Comparison of ENCODE assay signal across 26 cellular contexts in the genomic region with DNA sequence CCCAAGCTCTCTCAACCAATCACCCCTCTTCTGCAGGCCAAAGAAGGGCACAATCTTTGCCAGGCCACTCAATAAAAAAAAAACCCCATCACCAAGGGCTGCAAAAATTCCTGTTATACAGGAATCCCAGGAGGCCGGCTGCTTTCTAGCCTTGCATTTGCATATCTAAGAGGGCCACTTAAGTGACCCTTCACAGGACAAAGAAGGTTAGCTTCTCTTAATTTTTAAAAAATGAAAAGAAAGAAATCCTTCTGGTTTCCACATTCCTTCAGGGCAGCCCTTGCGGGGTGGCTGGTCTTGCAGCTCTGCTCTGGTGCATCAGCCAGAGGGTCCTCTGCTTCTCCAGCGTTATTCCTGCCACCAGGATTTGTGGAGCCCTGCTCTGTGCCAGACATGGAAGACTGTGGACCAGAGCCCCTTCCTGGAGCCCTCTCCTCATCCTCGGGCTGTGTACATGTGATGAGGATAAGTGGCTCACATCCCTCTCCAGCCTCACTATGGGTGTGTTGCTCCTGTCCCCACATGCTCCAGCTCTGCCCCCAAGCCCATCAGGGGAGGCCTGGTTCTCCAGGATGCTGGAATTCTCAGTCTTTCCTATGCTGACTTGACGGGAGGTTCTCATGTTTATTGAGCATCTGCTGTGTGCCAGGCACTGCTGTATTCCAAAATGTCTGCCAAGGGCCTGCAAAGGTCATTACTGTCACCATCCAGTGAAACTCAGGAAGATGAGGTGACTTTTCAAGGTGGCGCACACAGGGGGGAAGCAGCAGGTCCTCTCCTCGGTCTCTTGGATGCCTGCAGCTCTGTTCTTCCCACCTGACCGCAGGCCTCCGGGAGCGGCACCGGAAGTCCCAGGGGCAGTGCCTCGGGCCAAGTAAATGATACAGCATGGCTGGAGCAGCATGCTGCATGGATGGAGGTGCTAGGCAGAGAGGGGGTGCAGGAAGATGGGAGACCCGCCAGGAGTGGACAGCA.
DNase-seq lines count a peak whose midpoint lies in the region; TF ChIP-seq lines count a peak whose summit lies in the region.
"Had no signal": no experiment of that assay in that cellular context is flagged by ENCODE, and none has a peak within 500 bp of the region (broad histone marks: within the 10 kb centered on the region; RNA-seq: fewer than 3 reads in every experiment).

No MANE protein-coding gene starts in this region.

- no peaks in the 10 kb centered on the region for H3K27me3 Mint-ChIP-seq in osteocyte (ENCODE audit: unreplicated experiment)
- H3K27me3 Mint-ChIP-seq in activated T-helper 2 cell treated with anti-CD3 and anti-CD28 coated beads, Interferon-gamma antibody, Interleukin-2, Interleukin-4, amounts not matched to agents 10 μg/mL and 5 μg/mL and 100 μg/mL, durations not matched to agents 14 hours and 24 hours and 36 hours (ENCODE audit: low read depth) = peaks cover 3% of the 10 kb centered on the region
- H3K27me3 Mint-ChIP-seq: activated CD4-positive, alpha-beta memory T cell treated with anti-CD3 and anti-CD28 coated beads for 36 hours had no signal

- H3K27me3 ChIP-seq in HUES64 (ENCODE audit: insufficient read depth, low read length) = no peaks in the 10 kb centered on the region
- H3K27me3 ChIP-seq: dorsolateral prefrontal cortex, gastroesophageal sphincter, hepatocyte, right lobe of liver, SJSA1 had no signal

- H3K4me3 ChIP-seq in HUES64 (ENCODE audit: low read length) = 0 out of 2 replicates have a peak overlapping the region, but pooled peaks have one; percentile 10
- H3K4me3 ChIP-seq: dorsolateral prefrontal cortex, gastroesophageal sphincter, hepatocyte, lung, right lobe of liver, SJSA1 had no signal

- TF ChIP-seq CTCF in osteocyte (IDR thresholded peaks at IDR 0.05) = no peak

- H3K27ac Mint-ChIP-seq in osteocyte (ENCODE audit: unreplicated experiment) = no peak overlapping the region
- H3K27ac Mint-ChIP-seq in activated T-helper 2 cell treated with anti-CD3 and anti-CD28 coated beads, Interferon-gamma antibody, Interleukin-2, Interleukin-4, amounts not matched to agents 10 μg/mL and 5 μg/mL and 100 μg/mL, durations not matched to agents 14 hours and 24 hours and 36 hours = no peak overlapping the region
- H3K27ac Mint-ChIP-seq: activated CD4-positive, alpha-beta memory T cell treated with anti-CD3 and anti-CD28 coated beads for 36 hours; activated naive CD8-positive, alpha-beta T cell treated with anti-CD3 and anti-CD28 coated beads, Interleukin-2, amount 50 U/mL, for 24 hours; CD4-positive, CD25-positive, alpha-beta regulatory T cell; T-cell had no signal

- peak overlapping the region; percentile 86 for H3K27ac ChIP-seq in HUES64 (ENCODE audit: low read depth, low read length)
- H3K27ac ChIP-seq: dorsolateral prefrontal cortex, gastroesophageal sphincter, hepatocyte, right lobe of liver, SJSA1 had no signal

- no peak overlapping the region for H3K4me3 Mint-ChIP-seq in osteocyte (ENCODE audit: unreplicated experiment)
- no peak overlapping the region for H3K4me3 Mint-ChIP-seq in activated T-helper 2 cell treated with anti-CD3 and anti-CD28 coated beads, Interferon-gamma antibody, Interleukin-2, Interleukin-4, amounts not matched to agents 10 μg/mL and 5 μg/mL and 100 μg/mL, durations not matched to agents 14 hours and 24 hours and 36 hours (ENCODE audit: low read depth)
- H3K4me3 Mint-ChIP-seq: activated CD4-positive, alpha-beta memory T cell treated with anti-CD3 and anti-CD28 coated beads for 36 hours; activated naive CD8-positive, alpha-beta T cell treated with anti-CD3 and anti-CD28 coated beads, Interleukin-2, amount 50 U/mL, for 24 hours; CD4-positive, CD25-positive, alpha-beta regulatory T cell; neural crest cell; T-cell had no signal

- peaks cover 31% of the 10 kb centered on the region for H3K4me1 ChIP-seq in HUES64 (ENCODE audit: insufficient read depth, low read length)
- H3K4me1 ChIP-seq: gastroesophageal sphincter, right lobe of liver had no signal

- intact Hi-C loops in activated T-helper 2 cell treated with anti-CD3 and anti-CD28 coated beads, Interferon-gamma antibody, Interleukin-2, Interleukin-4, amounts not matched to agents 10 μg/mL and 5 μg/mL and 100 μg/mL, durations not matched to agents 14 hours and 24 hours and 36 hours (cut with micrococcal nuclease) = no loop called here

- H3K9me3 Mint-ChIP-seq in osteocyte (ENCODE audit: unreplicated experiment) = no peaks in the 10 kb centered on the region
- no peaks in the 10 kb centered on the region for H3K9me3 Mint-ChIP-seq in activated T-helper 2 cell treated with anti-CD3 and anti-CD28 coated beads, Interferon-gamma antibody, Interleukin-2, Interleukin-4, amounts not matched to agents 10 μg/mL and 5 μg/mL and 100 μg/mL, durations not matched to agents 14 hours and 24 hours and 36 hours
- H3K9me3 Mint-ChIP-seq: activated CD4-positive, alpha-beta memory T cell treated with anti-CD3 and anti-CD28 coated beads for 36 hours; activated naive CD8-positive, alpha-beta T cell treated with anti-CD3 and anti-CD28 coated beads, Interleukin-2, amount 50 U/mL, for 24 hours; CD4-positive, CD25-positive, alpha-beta regulatory T cell; neural crest cell; T-cell had no signal

- no peaks in the 10 kb centered on the region for H3K36me3 Mint-ChIP-seq in osteocyte (ENCODE audit: unreplicated experiment)
- H3K36me3 Mint-ChIP-seq in activated T-helper 2 cell treated with anti-CD3 and anti-CD28 coated beads, Interferon-gamma antibody, Interleukin-2, Interleukin-4, amounts not matched to agents 10 μg/mL and 5 μg/mL and 100 μg/mL, durations not matched to agents 14 hours and 24 hours and 36 hours (ENCODE audit: low read depth) = no peaks in the 10 kb centered on the region
- H3K36me3 Mint-ChIP-seq: activated CD4-positive, alpha-beta memory T cell treated with anti-CD3 and anti-CD28 coated beads for 36 hours; CD4-positive, CD25-positive, alpha-beta regulatory T cell; T-cell had no signal

- peaks cover 32% of the 10 kb centered on the region for H3K4me1 Mint-ChIP-seq in osteocyte (ENCODE audit: unreplicated experiment)
- H3K4me1 Mint-ChIP-seq in activated T-helper 2 cell treated with anti-CD3 and anti-CD28 coated beads, Interferon-gamma antibody, Interleukin-2, Interleukin-4, amounts not matched to agents 10 μg/mL and 5 μg/mL and 100 μg/mL, durations not matched to agents 14 hours and 24 hours and 36 hours (ENCODE audit: low read depth) = no peaks in the 10 kb centered on the region
- H3K4me1 Mint-ChIP-seq: activated naive CD8-positive, alpha-beta T cell treated with anti-CD3 and anti-CD28 coated beads, Interleukin-2, amount 50 U/mL, for 24 hours; CD4-positive, CD25-positive, alpha-beta regulatory T cell; T-cell had no signal

- H3K36me3 ChIP-seq in HUES64 (ENCODE audit: insufficient read depth, low read length) = no peaks in the 10 kb centered on the region
- H3K36me3 ChIP-seq: gastroesophageal sphincter, right lobe of liver, SJSA1 had no signal

- H3K9ac ChIP-seq in HUES64 (ENCODE audit: low read depth, low read length) = peak overlapping the region; percentile 15; the same call in 1 of the 2 replicates

- WGBS in HUES64 = 71% methylated on average over 13 of the region's 13 CpGs

- DNase-seq in ELF-1 (ENCODE audit: low read depth, low spot score) (peak; percentile 71), iPS DF 19.7 (ENCODE audit: low read depth, low spot score) (peak; percentile 80), osteocyte (ENCODE audit: extremely low spot score, unreplicated experiment) (peak; percentile 60), SIG-M5 (lab: John Stamatoyannopoulos, UW) (no peak)
- no peak for DNase-seq in activated T-helper 2 cell treated with anti-CD3 and anti-CD28 coated beads, Interferon-gamma antibody, Interleukin-2, Interleukin-4, amounts not matched to agents 10 μg/mL and 5 μg/mL and 100 μg/mL, durations not matched to agents 14 hours and 24 hours and 36 hours (ENCODE audit: low spot score)
- DNase-seq in activated CD4-positive, alpha-beta T cell treated with anti-CD3 and anti-CD28 coated beads, Interleukin-2, amount 50 U/mL, for 4 hours = no peak
- DNase-seq: activated CD4-positive, alpha-beta memory T cell treated with anti-CD3 and anti-CD28 coated beads for 36 hours; activated CD4-positive, CD25-positive, alpha-beta regulatory T cell; activated gamma-delta T cell; activated naive CD8-positive, alpha-beta T cell treated with anti-CD3 and anti-CD28 coated beads, Interleukin-2, amount 50 U/mL, for 24 hours; CD4-positive, CD25-positive, alpha-beta regulatory T cell; NCI-H1092; NCI-H187 treated with DMSO at 0.1 percent for 48 hours; NCI-H226; NCI-H748 treated with DMSO at 0.1 percent for 48 hours; stimulated activated CD4-positive, alpha-beta T cell treated with anti-CD3 and anti-CD28 coated beads, Interleukin-12 subunit alpha, Interleukin-12 subunit beta, amount 100 ng/mL, for 4 hours; stimulated activated CD4-positive, alpha-beta T cell treated with anti-CD3 and anti-CD28 coated beads, Interleukin-4, amount 100 ng/mL, for 1 hour; T-cell had no signal

- no peaks in the 10 kb centered on the region for H3K9me3 ChIP-seq in HUES64 (ENCODE audit: insufficient read depth, low read depth, low read length)
- H3K9me3 ChIP-seq: gastroesophageal sphincter, right lobe of liver, SJSA1 had no signal

Comparison
In these comparisons a context has a peak if more than half of its experiments do, and no peak if none do; other contexts are left out.
1. DNase-seq: peak in ELF-1 (single experiment), iPS DF 19.7 (single experiment) and osteocyte (single experiment); none in SIG-M5 (single experiment), activated T-helper 2 cell treated with anti-CD3 and anti-CD28 coated beads, Interferon-gamma antibody, Interleukin-2, Interleukin-4, amounts not matched to agents 10 μg/mL and 5 μg/mL and 100 μg/mL, durations not matched to agents 14 hours and 24 hours and 36 hours (single experiment) and activated CD4-positive, alpha-beta T cell treated with anti-CD3 and anti-CD28 coated beads, Interleukin-2, amount 50 U/mL, for 4 hours (0 of 2).